1 cellular context compared by ENCODE assay signal in the genomic region with DNA sequence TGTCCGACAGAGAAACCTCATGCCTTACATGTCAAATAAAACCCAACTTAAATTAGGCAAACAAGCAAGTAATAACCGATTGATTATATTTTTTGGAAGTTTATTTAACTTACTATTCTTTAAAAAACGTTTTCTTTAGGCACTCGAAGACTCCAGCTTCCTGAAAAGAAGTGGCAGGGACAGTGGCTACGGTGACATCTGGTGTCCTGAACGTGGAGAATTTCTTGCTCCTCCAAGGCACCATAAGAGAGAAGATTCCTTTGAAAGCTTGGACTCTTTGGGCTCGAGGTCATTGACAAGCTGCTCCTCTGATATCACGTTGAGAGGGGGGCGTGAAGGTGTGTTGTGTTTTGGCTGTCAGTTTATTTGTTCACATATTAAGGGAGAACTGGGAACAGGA.
TF ChIP-seq lines count a peak whose summit lies in the region.

No MANE protein-coding gene starts in this region.

TF ChIP-seq in WTC11, 78 proteins besides CTCF, POLR2A, EP300 and RAD21 (continued from another document):
- TF ChIP-seq OVOL2 (CRISPR knock-in tag; IDR thresholded peaks at IDR 0.05; ENCODE audit: borderline replicate concordance) (no peak), HMGA2 (CRISPR knock-in tag; IDR thresholded peaks at IDR 0.05) (no peak), MYBL2 (CRISPR knock-in tag; IDR thresholded peaks at IDR 0.05) (no peak), NR1H2 (CRISPR knock-in tag; IDR thresholded peaks at IDR 0.05) (no peak)
